In genomic region chr1:59396387-59396786, GRCh38 we compare ENCODE assay signal across 18 cellular contexts.
"Had no signal": no experiment of that assay in that cellular context is flagged by ENCODE, and none has a peak within 500 bp of the region (broad histone marks: within the 10 kb centered on the region; RNA-seq: fewer than 3 reads in every experiment).

No MANE protein-coding gene starts in this region.

- H3K27me3 ChIP-seq: colonic mucosa, hepatocyte, neutrophil, transverse colon had no signal

- DNase-seq: activated B cell treated with CpG ODN at 0.5 μM for 24 hours; activated CD4-positive, alpha-beta T cell treated with anti-CD3 and anti-CD28 coated beads for 48 hours; activated gamma-delta T cell treated with Interleukin-2 at 50 U/mL for 16 hours; amniotic stem cell; central memory CD4-positive, alpha-beta T cell; colonic mucosa; mammary epithelial cell; mucosa of descending colon; naive thymus-derived CD8-positive, alpha-beta T cell; stimulated activated CD4-positive, alpha-beta T cell treated with anti-CD3 and anti-CD28 coated beads, Interleukin-12 subunit alpha, Interleukin-12 subunit beta, amount 100 ng/mL, for 4 hours; T-helper 1 cell; T1000; transverse colon had no signal

- H3K4me3 ChIP-seq: colonic mucosa, hepatocyte, mucosa of descending colon, transverse colon had no signal

- H3K36me3 ChIP-seq: colonic mucosa, neutrophil, transverse colon had no signal

- H3K27ac ChIP-seq: colonic mucosa, hepatocyte, neutrophil, parathyroid adenoma, transverse colon had no signal

- ATAC-seq: left lobe of liver; mucosa of descending colon; naive thymus-derived CD8-positive, alpha-beta T cell; stimulated activated memory B cell treated with anti-CD40 and anti-IgM and Interleukin-4, amounts not matched to agents 10 μg/mL and 1 μg/mL and 100 μg/mL, for 72 hours had no signal

- H3K9me3 ChIP-seq: colonic mucosa, mucosa of descending colon, neutrophil, transverse colon had no signal

- H3K4me1 ChIP-seq: colonic mucosa had no signal
